1 cellular context compared by ENCODE assay signal in the genomic region with DNA sequence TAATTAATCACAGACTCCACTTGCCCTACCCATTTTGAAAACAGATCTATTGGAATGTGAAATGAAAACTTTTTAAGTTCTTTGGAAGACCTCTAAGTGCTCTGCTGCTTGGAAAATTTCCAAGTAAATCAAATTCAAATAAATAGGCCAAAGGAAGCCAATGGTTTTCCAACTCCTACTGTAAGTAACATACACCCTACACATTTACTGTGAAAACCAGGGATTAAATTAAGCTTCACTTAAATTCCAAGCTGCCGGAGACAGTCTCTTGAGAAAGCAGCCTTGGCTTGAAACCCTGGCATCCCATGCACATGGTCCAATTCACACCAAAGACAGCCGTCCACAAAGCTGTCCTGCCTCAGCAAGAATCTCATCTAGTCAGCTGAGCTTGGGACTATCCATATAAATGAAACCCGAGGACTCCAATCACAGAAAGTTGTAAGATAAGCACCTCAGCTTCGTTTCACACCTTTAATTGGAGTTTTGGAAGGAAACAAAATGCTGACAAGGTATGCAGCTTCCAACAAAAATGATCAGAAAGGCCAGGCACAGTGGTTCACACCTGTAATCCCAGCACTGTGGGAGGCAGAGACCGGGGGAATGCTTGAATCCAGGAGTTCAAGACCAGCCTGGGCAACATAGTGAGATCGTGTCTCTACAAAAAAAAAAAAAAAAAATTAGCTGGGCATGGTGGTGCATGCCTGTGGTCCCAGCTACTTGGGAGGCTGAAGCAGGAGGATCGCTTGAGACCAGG.
TF ChIP-seq lines count a peak whose summit lies in the region.

No MANE protein-coding gene starts in this region.

TF ChIP-seq in H1, 55 proteins besides CTCF, POLR2A, EP300 and RAD21:
- TF ChIP-seq CBX8 (IDR thresholded peaks at IDR 0.05; ENCODE audit: borderline replicate concordance, low read depth, low read length), result no peak
- TF ChIP-seq, protein P1, sequence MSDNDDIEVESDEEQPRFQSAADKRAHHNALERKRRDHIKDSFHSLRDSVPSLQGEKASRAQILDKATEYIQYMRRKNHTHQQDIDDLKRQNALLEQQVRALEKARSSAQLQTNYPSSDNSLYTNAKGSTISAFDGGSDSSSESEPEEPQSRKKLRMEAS (IDR thresholded peaks at IDR 0.05), result no peak
- TF ChIP-seq RXRA (IDR thresholded peaks at IDR 0.05; ENCODE audit: insufficient read depth, low read depth, low read length), result no peak
- no peak for TF ChIP-seq BCL11A (IDR thresholded peaks at IDR 0.05; ENCODE audit: low read depth in 2 of 2, low read length in 2 of 2)
- TF ChIP-seq EZH2 (IDR thresholded peaks at IDR 0.05; ENCODE audit: low read depth, low read length, severe bottlenecking), result no peak
- no peak for TF ChIP-seq TEAD4 (IDR thresholded peaks at IDR 0.05; ENCODE audit: low read depth, low read length)
- TF ChIP-seq EGR1 (IDR thresholded peaks at IDR 0.05; ENCODE audit: borderline replicate concordance, low read depth, low read length), result no peak
- no peak for TF ChIP-seq RFX5 (IDR thresholded peaks at IDR 0.05; ENCODE audit: borderline replicate concordance, low read depth, low read length)
